Comparison of ENCODE assay signal across 18 cellular contexts in the genomic region with DNA sequence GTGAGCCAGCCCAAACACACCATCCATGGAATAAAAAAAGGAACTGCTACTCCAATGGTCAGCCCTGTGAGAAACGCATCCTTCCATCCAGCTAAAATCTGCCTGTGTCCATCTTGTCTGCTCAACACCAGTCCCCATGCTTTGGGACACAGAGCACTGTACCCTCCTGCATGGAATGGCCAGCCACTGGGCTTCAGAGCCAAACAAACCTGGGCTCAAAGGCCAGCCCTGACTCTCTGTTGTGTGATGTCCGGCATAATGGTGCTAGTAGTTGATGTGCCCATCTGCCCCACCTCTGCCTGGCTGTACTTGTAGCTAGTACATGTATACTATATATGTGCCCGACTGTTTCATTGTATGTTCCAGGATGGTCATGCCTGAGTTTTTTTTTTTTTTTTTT.
DNase-seq lines count a peak whose midpoint lies in the region; ATAC-seq and TF ChIP-seq lines count a peak whose summit lies in the region.
"Had no signal": no experiment of that assay in that cellular context is flagged by ENCODE, and none has a peak within 500 bp of the region (broad histone marks: within the 10 kb centered on the region; RNA-seq: fewer than 3 reads in every experiment).

No MANE protein-coding gene starts in this region.

- H3K4me3 ChIP-seq in upper lobe of right lung, result no peak overlapping the region
- H3K4me3 ChIP-seq: BLaER1, HAP-1 had no signal

- DNase-seq in T-helper 1 cell, result no peak
- DNase-seq in natural killer cell, result no peak
- DNase-seq in natural killer cell treated with Interleukin-12 subunit alpha and Interleukin-12 subunit beta and Interleukin-15 and Interleukin-18, amount 100 ng/mL, for 72 hours (ENCODE audit: low spot score), result no peak
- peak; percentile 45 for DNase-seq in islet precursor cell
- no peak for DNase-seq in upper lobe of right lung
- no peak for DNase-seq in stimulated activated CD8-positive, alpha-beta memory T cell treated with anti-CD3 and anti-CD28 coated beads, Interleukin-4, amount 100 ng/mL, for 48 hours
- no peak for DNase-seq in RKO (ENCODE audit: low spot score)
- DNase-seq: Calu3; CD4-positive, CD25-positive, alpha-beta regulatory T cell; CD8-positive, alpha-beta memory T cell; GF-D8; GOT3; HFFc6 had no signal

- no peaks in the 10 kb centered on the region for H3K36me3 ChIP-seq in upper lobe of right lung
- H3K36me3 ChIP-seq: BLaER1, HAP-1 had no signal

- no peak for ATAC-seq in natural killer cell
- no peak for ATAC-seq in natural killer cell treated with Interleukin-12 subunit alpha and Interleukin-12 subunit beta and Interleukin-15 and Interleukin-18, amount 100 ng/mL, for 72 hours
- ATAC-seq in upper lobe of right lung, result no peak

- no peaks in the 10 kb centered on the region for H3K36me3 Mint-ChIP-seq in T-helper 1 cell treated with Interleukin-12 subunit alpha and Interleukin-12 subunit beta and Interleukin-4 antibody, amounts not matched to agents 30 μg/mL and 1 μg/mL, for 36 hours (ENCODE audit: low read depth)
- no peaks in the 10 kb centered on the region for H3K36me3 Mint-ChIP-seq in natural killer cell
- H3K36me3 Mint-ChIP-seq in natural killer cell treated with Interleukin-12 subunit alpha and Interleukin-12 subunit beta and Interleukin-15 and Interleukin-18, amount 100 ng/mL, for 72 hours, result no peaks in the 10 kb centered on the region
- H3K36me3 Mint-ChIP-seq: CD4-positive, CD25-positive, alpha-beta regulatory T cell; CD8-positive, alpha-beta memory T cell had no signal

- TF ChIP-seq CTCF in natural killer cell (IDR thresholded peaks at IDR 0.05) (no peak), upper lobe of right lung (IDR thresholded peaks at IDR 0.05) (no peak)

- no peaks in the 10 kb centered on the region for H3K4me1 ChIP-seq in upper lobe of right lung
- H3K4me1 ChIP-seq: HAP-1 had no signal

- no peak overlapping the region for H3K27ac ChIP-seq in upper lobe of right lung
- H3K27ac ChIP-seq: BLaER1, C4-2B had no signal

- no peak overlapping the region for H3K4me3 Mint-ChIP-seq in T-helper 1 cell treated with Interleukin-12 subunit alpha and Interleukin-12 subunit beta and Interleukin-4 antibody, amounts not matched to agents 30 μg/mL and 1 μg/mL, for 36 hours
- H3K4me3 Mint-ChIP-seq in natural killer cell, result peak overlapping the region; percentile 14
- no peak overlapping the region for H3K4me3 Mint-ChIP-seq in natural killer cell treated with Interleukin-12 subunit alpha and Interleukin-12 subunit beta and Interleukin-15 and Interleukin-18, amount 100 ng/mL, for 72 hours
- H3K4me3 Mint-ChIP-seq: B cell had no signal

- intact Hi-C loops in natural killer cell (cut with micrococcal nuclease), result no loop called here
- intact Hi-C loops in upper lobe of right lung (cut with DNase I), result no loop called here

- H3K9me3 ChIP-seq in upper lobe of right lung, result no peaks in the 10 kb centered on the region
- H3K9me3 ChIP-seq: BLaER1, HAP-1 had no signal

- peak overlapping the region; percentile 41 for H3K27ac Mint-ChIP-seq in T-helper 1 cell treated with Interleukin-12 subunit alpha and Interleukin-12 subunit beta and Interleukin-4 antibody, amounts not matched to agents 30 μg/mL and 1 μg/mL, for 36 hours
- H3K27ac Mint-ChIP-seq in natural killer cell, result no peak overlapping the region
- no peak overlapping the region for H3K27ac Mint-ChIP-seq in natural killer cell treated with Interleukin-12 subunit alpha and Interleukin-12 subunit beta and Interleukin-15 and Interleukin-18, amount 100 ng/mL, for 72 hours
- H3K27ac Mint-ChIP-seq: B cell; CD4-positive, CD25-positive, alpha-beta regulatory T cell; CD8-positive, alpha-beta memory T cell; HFFc6 had no signal

- H3K9me3 Mint-ChIP-seq in T-helper 1 cell treated with Interleukin-12 subunit alpha and Interleukin-12 subunit beta and Interleukin-4 antibody, amounts not matched to agents 30 μg/mL and 1 μg/mL, for 36 hours, result no peaks in the 10 kb centered on the region
- no peaks in the 10 kb centered on the region for H3K9me3 Mint-ChIP-seq in natural killer cell
- no peaks in the 10 kb centered on the region for H3K9me3 Mint-ChIP-seq in natural killer cell treated with Interleukin-12 subunit alpha and Interleukin-12 subunit beta and Interleukin-15 and Interleukin-18, amount 100 ng/mL, for 72 hours
- H3K9me3 Mint-ChIP-seq: CD8-positive, alpha-beta memory T cell; HFFc6 had no signal

- peaks cover 20% of the 10 kb centered on the region for H3K4me1 Mint-ChIP-seq in T-helper 1 cell treated with Interleukin-12 subunit alpha and Interleukin-12 subunit beta and Interleukin-4 antibody, amounts not matched to agents 30 μg/mL and 1 μg/mL, for 36 hours (ENCODE audit: low read depth)
- peaks cover 9 to 16% of the 10 kb centered on the region in 2 donors for H3K4me1 Mint-ChIP-seq in natural killer cell
- peaks cover 0 to 10% of the 10 kb centered on the region in 2 donors for H3K4me1 Mint-ChIP-seq in natural killer cell treated with Interleukin-12 subunit alpha and Interleukin-12 subunit beta and Interleukin-15 and Interleukin-18, amount 100 ng/mL, for 72 hours (ENCODE audit: low read depth in 2 of 2)

- no peaks in the 10 kb centered on the region for H3K27me3 ChIP-seq in upper lobe of right lung
- H3K27me3 ChIP-seq: BLaER1 had no signal

- H3K27me3 Mint-ChIP-seq in T-helper 1 cell treated with Interleukin-12 subunit alpha and Interleukin-12 subunit beta and Interleukin-4 antibody, amounts not matched to agents 30 μg/mL and 1 μg/mL, for 36 hours (ENCODE audit: low read depth), result peaks cover 3% of the 10 kb centered on the region
- no peaks in the 10 kb centered on the region for H3K27me3 Mint-ChIP-seq in natural killer cell (ENCODE audit: low read depth in 2 of 2)
- H3K27me3 Mint-ChIP-seq in natural killer cell treated with Interleukin-12 subunit alpha and Interleukin-12 subunit beta and Interleukin-15 and Interleukin-18, amount 100 ng/mL, for 72 hours, result no peaks in the 10 kb centered on the region
- H3K27me3 Mint-ChIP-seq: B cell; CD4-positive, CD25-positive, alpha-beta regulatory T cell; CD8-positive, alpha-beta memory T cell had no signal
